Comparison of ENCODE assay signal across 29 cellular contexts in genomic region chr1:62285440-62285839, GRCh38. TPM values are rescaled to one million over a fixed set of nuclear protein-coding genes. Genes with fewer than 3 reads are reported as not detected.
DNase-seq lines count a peak whose midpoint lies in the region; ATAC-seq, FAIRE-seq and TF ChIP-seq lines count a peak whose summit lies in the region.
"Had no signal": no experiment of that assay in that cellular context is flagged by ENCODE, and none has a peak within 500 bp of the region (broad histone marks: within the 10 kb centered on the region; RNA-seq: fewer than 3 reads in every experiment).

No MANE protein-coding gene starts in this region.

- no peaks in the 10 kb centered on the region for H3K79me2 ChIP-seq in GM23338 (replicated peaks; ENCODE audit: insufficient read depth)

- H3K27me3 ChIP-seq in GM23338 (ENCODE audit: insufficient read depth) = peaks cover 74% of the 10 kb centered on the region
- H3K27me3 ChIP-seq in endodermal cell (ENCODE audit: control insufficient read depth, insufficient read depth, low read length, poor library complexity, severe bottlenecking) = no peaks in the 10 kb centered on the region
- no peaks in the 10 kb centered on the region for H3K27me3 ChIP-seq in pancreas
- peaks cover 5% of the 10 kb centered on the region for H3K27me3 ChIP-seq in effector memory CD4-positive, alpha-beta T cell (replicated peaks; ENCODE audit: control insufficient read depth, insufficient read depth, low read length, poor library complexity, severe bottlenecking)
- H3K27me3 ChIP-seq: tibial nerve had no signal

- peak overlapping the region; percentile 56 for H3K4me2 ChIP-seq in GM23338
- H3K4me2 ChIP-seq: PC-9 had no signal

- H3K36me3 ChIP-seq in GM23338 (ENCODE audit: insufficient read depth) = no peaks in the 10 kb centered on the region
- no peaks in the 10 kb centered on the region for H3K36me3 ChIP-seq in endodermal cell (ENCODE audit: control insufficient read depth, insufficient read depth, low read length)
- H3K36me3 ChIP-seq in pancreas = peaks cover 0 to 1% (median 0%) of the 10 kb centered on the region in 3 donors
- H3K36me3 ChIP-seq in effector memory CD4-positive, alpha-beta T cell (ENCODE audit: control insufficient read depth, insufficient read depth, low read length) = no peaks in the 10 kb centered on the region
- H3K36me3 ChIP-seq: BLaER1 treated with 17β-estradiol and CSF1 and Interleukin-3, amounts not matched to agents 10 nM and 100 nM; heart left ventricle had no signal

- H3K4me1 ChIP-seq in GM23338 (ENCODE audit: insufficient read depth) (peaks cover 58% of the 10 kb centered on the region), endodermal cell (ENCODE audit: control insufficient read depth, insufficient read depth, low read length) (peaks cover 33% of the 10 kb centered on the region), pancreas (peaks cover 9 to 26% (median 20%) of the 10 kb centered on the region in 3 donors)
- H3K4me1 ChIP-seq in effector memory CD4-positive, alpha-beta T cell (ENCODE audit: control insufficient read depth, insufficient read depth, low read length, poor library complexity, severe bottlenecking) = no peaks in the 10 kb centered on the region

- H3K9ac ChIP-seq in endodermal cell (ENCODE audit: extremely low read depth, low read length, poor library complexity, severe bottlenecking) = no peak overlapping the region
- H3K9ac ChIP-seq: BLaER1 treated with 17β-estradiol and CSF1 and Interleukin-3, amounts not matched to agents 10 nM and 100 nM had no signal

- CTCF ChIA-PET in WTC11 (lab: Charles Lee) = interaction anchor here (1.1 to 2.3 kb wide), 7 partner anchors 9 to 141 kb away, joined by 3 to 9 read pairs (median 4); no protein-coding TSS in a partner anchor

- TF ChIP-seq CTCF in GM23338 (conservative IDR thresholded peaks at IDR 0.05; ENCODE audit: low read depth in 2 of 2) (no peak), WTC11 (IDR thresholded peaks at IDR 0.05) (no peak), endodermal cell (conservative IDR thresholded peaks at IDR 0.05) (no peak), pancreas (IDR thresholded peaks at IDR 0.05) (no peak)

- 29 to 60% methylated on average over 1 of the region's 1 CpG for WGBS in endodermal cell (ENCODE audit: insufficient coverage in 1 of 2, insufficient read length in 1 of 2), 2 experiments
- 11 to 15% methylated on average over 1 of the region's 1 CpG for WGBS in pancreas, 2 donors

- H3K9me3 ChIP-seq in endodermal cell (ENCODE audit: control insufficient read depth, low read length) (peaks cover 8% of the 10 kb centered on the region), pancreas (no peaks in the 10 kb centered on the region)
- H3K9me3 ChIP-seq in effector memory CD4-positive, alpha-beta T cell (ENCODE audit: control insufficient read depth, low read length) = no peaks in the 10 kb centered on the region
- H3K9me3 ChIP-seq: tibial nerve had no signal

- H3K27ac ChIP-seq in GM23338 (ENCODE audit: low read depth) = no peak overlapping the region
- H3K27ac ChIP-seq in endodermal cell (ENCODE audit: low read depth, low read length) = no peak overlapping the region
- H3K27ac ChIP-seq in pancreas = peak overlapping the region in 3 of 4 donors; percentile 16 to 45 (median 17)
- H3K27ac ChIP-seq in effector memory CD4-positive, alpha-beta T cell (ENCODE audit: insufficient read depth, low read length, poor library complexity, severe bottlenecking) = no peak overlapping the region
- H3K27ac ChIP-seq: BLaER1 treated with 17β-estradiol and CSF1 and Interleukin-3, amounts not matched to agents 10 nM and 100 nM; heart left ventricle; PC-9; skin epidermis; WERI-Rb-1 had no signal

- no peaks in the 10 kb centered on the region for H3K9me2 ChIP-seq in GM23338 (ENCODE audit: insufficient read depth)

- no peak overlapping the region for H2AFZ ChIP-seq in GM23338
- H2AFZ ChIP-seq: PC-9 had no signal

- H3K9me3 Mint-ChIP-seq in GM23338 = peaks cover 8% of the 10 kb centered on the region
- peaks cover 9% of the 10 kb centered on the region for H3K9me3 Mint-ChIP-seq in WTC11
- H3K9me3 Mint-ChIP-seq in endodermal cell = peaks cover 4% of the 10 kb centered on the region
- H3K9me3 Mint-ChIP-seq: activated CD4-positive, alpha-beta T cell treated with anti-CD3 and anti-CD28 coated beads, Interleukin-2, amount 10 ng/mL, durations not matched to agents 24 days and 14 days; activated naive CD8-positive, alpha-beta T cell treated with anti-CD3 and anti-CD28 coated beads, Interleukin-2, amount 50 U/mL, for 24 hours; activated T-cell treated with anti-CD3 and anti-CD28 coated beads, Interleukin-2, amount 50 U/mL, for 4 hours had no signal

- H3K4me3 ChIP-seq in GM23338 (peak overlapping the region; percentile 27), endodermal cell (ENCODE audit: low read length) (peak overlapping the region; percentile 70), pancreas (peak overlapping the region in 2 of 4 donors; percentile 4 to 26)
- H3K4me3 ChIP-seq in effector memory CD4-positive, alpha-beta T cell (ENCODE audit: insufficient read depth, low read depth, low read length, poor library complexity, severe bottlenecking) = no peak overlapping the region
- H3K4me3 ChIP-seq: BLaER1 treated with 17β-estradiol and CSF1 and Interleukin-3, amounts not matched to agents 10 nM and 100 nM; PC-9; skin epidermis had no signal

- no peak for DNase-seq in GM23338 (ENCODE audit: low spot score)
- no peak for DNase-seq in WTC11 (ENCODE audit: low spot score)
- DNase-seq in endodermal cell = no peak
- DNase-seq in pancreas = no peak
- no peak for DNase-seq in effector memory CD4-positive, alpha-beta T cell
- no peak for DNase-seq in T-helper 1 cell
- no peak for DNase-seq in frontal cortex (ENCODE audit: low spot score in 2 of 2)
- DNase-seq: activated CD4-positive, alpha-beta T cell treated with anti-CD3 and anti-CD28 coated beads, Interleukin-2, amount 10 ng/mL, durations not matched to agents 24 days and 14 days; activated gamma-delta T cell treated with Interleukin-2 at 50 U/mL for 16 hours; activated naive CD8-positive, alpha-beta T cell treated with anti-CD3 and anti-CD28 coated beads, Interleukin-2, amount 50 U/mL, for 24 hours; activated T-cell treated with anti-CD3 and anti-CD28 coated beads, Interleukin-2, amount 50 U/mL, for 4 hours; COR-L47; DND-41; effector CD8-positive, alpha-beta T cell; foreskin fibroblast; heart left ventricle; naive B cell; NCI-H1092; NCI-H1694 treated with DMSO at 0.1 percent for 48 hours; NCI-H2171 treated with DMSO at 0.1 percent for 48 hours; NK-92 treated with Interleukin-12 subunit alpha and Interleukin-12 subunit beta, amount 100 ng/mL, for 24 hours; PC-9; T-helper 9 cell; WERI-Rb-1 had no signal

- H3K4me3 Mint-ChIP-seq in GM23338 (peak overlapping the region; percentile 63), WTC11 (peak overlapping the region; percentile 60), endodermal cell (peak overlapping the region; percentile 43)
- H3K4me3 Mint-ChIP-seq: activated CD4-positive, alpha-beta T cell treated with anti-CD3 and anti-CD28 coated beads, Interleukin-2, amount 10 ng/mL, durations not matched to agents 24 days and 14 days; activated naive CD8-positive, alpha-beta T cell treated with anti-CD3 and anti-CD28 coated beads, Interleukin-2, amount 50 U/mL, for 24 hours; activated T-cell treated with anti-CD3 and anti-CD28 coated beads, Interleukin-2, amount 50 U/mL, for 4 hours; naive B cell had no signal

- peaks cover 3% of the 10 kb centered on the region; the same call in 1 of the 3 replicates for H3K36me3 Mint-ChIP-seq in GM23338 (ENCODE audit: low read depth)
- peaks cover 9% of the 10 kb centered on the region for H3K36me3 Mint-ChIP-seq in WTC11
- H3K36me3 Mint-ChIP-seq in endodermal cell (ENCODE audit: low read depth) = peaks cover 4% of the 10 kb centered on the region
- H3K36me3 Mint-ChIP-seq: naive B cell had no signal

- intact Hi-C loops in pancreas (cut with DNase I) = no loop called here

- H3K27ac Mint-ChIP-seq in GM23338 (no peak overlapping the region), WTC11 (no peak overlapping the region), endodermal cell (no peak overlapping the region)
- H3K27ac Mint-ChIP-seq: activated CD4-positive, alpha-beta T cell treated with anti-CD3 and anti-CD28 coated beads, Interleukin-2, amount 10 ng/mL, durations not matched to agents 24 days and 14 days; activated naive CD8-positive, alpha-beta T cell treated with anti-CD3 and anti-CD28 coated beads, Interleukin-2, amount 50 U/mL, for 24 hours; naive B cell had no signal

- POLR2A ChIA-PET in WTC11 (lab: Charles Lee) = interaction anchor here (0.6 to 1.2 kb wide), 2 partner anchors 73 to 87 kb away, joined by 4 to 6 read pairs; no protein-coding TSS in a partner anchor

- H3K27me3 Mint-ChIP-seq in GM23338 (ENCODE audit: insufficient read depth, low read depth, poor library complexity) = peaks cover 63% of the 10 kb centered on the region
- H3K27me3 Mint-ChIP-seq in WTC11 (ENCODE audit: low read depth) = peaks cover 99% of the 10 kb centered on the region
- peaks cover 30% of the 10 kb centered on the region for H3K27me3 Mint-ChIP-seq in endodermal cell (ENCODE audit: insufficient read depth)

- H4K20me1 ChIP-seq in GM23338 (replicated peaks; ENCODE audit: insufficient read depth) = no peaks in the 10 kb centered on the region
- H4K20me1 ChIP-seq: BLaER1 treated with 17β-estradiol and CSF1 and Interleukin-3, amounts not matched to agents 10 nM and 100 nM had no signal

- peaks cover 7% of the 10 kb centered on the region; the same call in 1 of the 2 replicates for H3F3A ChIP-seq in GM23338 (replicated peaks; ENCODE audit: low read depth)

- no peak for FAIRE-seq in pancreas (lab: Jason Lieb, UNC)
- FAIRE-seq in frontal cortex (lab: Jason Lieb, UNC) = no peak

- ATAC-seq in GM23338 (no peak), WTC11 (no peak), pancreas (peak; percentile 40 to 60 (median 47)), GM21737 (IDR thresholded peaks at IDR 0.05; ENCODE audit: unreplicated experiment) (no peak)
- ATAC-seq: activated naive CD8-positive, alpha-beta T cell treated with anti-CD3 and anti-CD28 coated beads, Interleukin-2, amount 50 U/mL, for 24 hours; activated T-cell treated with anti-CD3 and anti-CD28 coated beads, Interleukin-2, amount 50 U/mL, for 4 hours had no signal

- H3K4me1 Mint-ChIP-seq in GM23338 = peaks cover 64% of the 10 kb centered on the region
- H3K4me1 Mint-ChIP-seq in WTC11 = peaks cover 71% of the 10 kb centered on the region
- H3K4me1 Mint-ChIP-seq in endodermal cell = peaks cover 37% of the 10 kb centered on the region
- H3K4me1 Mint-ChIP-seq: activated CD4-positive, alpha-beta T cell treated with anti-CD3 and anti-CD28 coated beads, Interleukin-2, amount 10 ng/mL, durations not matched to agents 24 days and 14 days; activated naive CD8-positive, alpha-beta T cell treated with anti-CD3 and anti-CD28 coated beads, Interleukin-2, amount 50 U/mL, for 24 hours; naive B cell had no signal

RNA-seq across cellular contexts. Expression of gene KANK4, which starts 33.8 kb away (rescaled TPM):
- 0.19 and 0.42 TPM in 2 replicates for total RNA-seq in GM23338 (2014; rRNA removed; shearing (Covaris generic))
- polyA plus RNA-seq in GM23338 (2016; fragmentation: Nextera tagmentation; extraction: Ambion mirVana) (0.31 and 0.49 TPM in 2 replicates), pancreas (1 to 10 TPM; 2.4 to 4.6 TPM)
- total RNA-seq in WTC11 (2021) (0.23 to 0.55 TPM (median 0.35 TPM) in 3 replicates), endodermal cell (under 1 TPM; 0.46 to 0.70 TPM), pancreas (10 to 100 TPM in 2 of 6 donors, 1 to 10 TPM in 4; 7.1 to 12.5 (median 9.1) TPM), frontal cortex (1.2 TPM)
- polyA plus RNA-seq in endodermal cell (2013, experiment 1 of 2) = 4.6 TPM
- polyA plus RNA-seq in endodermal cell (2013, experiment 2 of 2) = 4.9 TPM
- total RNA-seq: activated CD4-positive, alpha-beta T cell treated with anti-CD3 and anti-CD28 coated beads, Interleukin-2, amount 10 ng/mL, durations not matched to agents 24 days and 14 days; activated T-cell treated with anti-CD3 and anti-CD28 coated beads, Interleukin-2, amount 50 U/mL, for 4 hours; renal cortical epithelial cell had no signal

Comparison
In these comparisons a context has a peak if more than half of its experiments do, and no peak if none do; other contexts are left out.
1. ATAC-seq: peak in pancreas (4 of 4); none in GM23338 (single experiment), WTC11 (single experiment) and GM21737 (single experiment).
2. H3K27ac ChIP-seq: peak in pancreas (3 of 4); none in GM23338 (single experiment), endodermal cell (single experiment) and effector memory CD4-positive, alpha-beta T cell (single experiment).
3. Peak in every context shown above with its lines, with median percentiles within 50 percentile points of each other: H3K4me3 Mint-ChIP-seq.